Comparison of ENCODE assay signal across 27 cellular contexts in genomic region chr16:56697456-56698155, GRCh38. TPM values are rescaled to one million over a fixed set of nuclear protein-coding genes. Genes with fewer than 3 reads are reported as not detected.
DNase-seq lines count a peak whose midpoint lies in the region; ATAC-seq, FAIRE-seq and TF ChIP-seq lines count a peak whose summit lies in the region.
"Had no signal": no experiment of that assay in that cellular context is flagged by ENCODE, and none has a peak within 500 bp of the region (broad histone marks: within the 10 kb centered on the region; RNA-seq: fewer than 3 reads in every experiment).

No MANE protein-coding gene starts in this region.

- H3K9me3 Mint-ChIP-seq in endodermal cell = peaks cover 13% of the 10 kb centered on the region

- no peaks in the 10 kb centered on the region for H3K9me3 ChIP-seq in HepG2 (ENCODE audit: low read length)
- no peaks in the 10 kb centered on the region for H3K9me3 ChIP-seq in right lobe of liver
- H3K9me3 ChIP-seq in endodermal cell (ENCODE audit: control insufficient read depth, low read length) = peaks cover 10% of the 10 kb centered on the region
- no peaks in the 10 kb centered on the region for H3K9me3 ChIP-seq in small intestine (ENCODE audit: control insufficient read depth, low read depth)
- H3K9me3 ChIP-seq: BE2C had no signal

- H3K4me3 ChIP-seq in HepG2 (replicated peaks in 1 of 3; ENCODE audit: insufficient read depth in 1 of 3, low read depth in 2 of 3, low read length in 3 of 3) (no peak overlapping the region), right lobe of liver (no peak overlapping the region), endodermal cell (ENCODE audit: low read length) (no peak overlapping the region), small intestine (ENCODE audit: low read depth in 1 of 2, low read length in 2 of 2) (no peak overlapping the region)
- H3K4me3 ChIP-seq: A549; BLaER1 treated with 17β-estradiol and CSF1 and Interleukin-3, amounts not matched to agents 10 nM and 100 nM had no signal

- no peak overlapping the region for H3K27ac Mint-ChIP-seq in endodermal cell
- H3K27ac Mint-ChIP-seq: CD14-positive monocyte had no signal

- no peaks in the 10 kb centered on the region for H3K79me2 ChIP-seq in HepG2 (ENCODE audit: insufficient read depth, low read length)

- TF ChIP-seq POLR2A in HepG2 (IDR thresholded peaks at IDR 0.05; ENCODE audit: insufficient read depth in 1 of 2, low read depth in 2 of 2, low read length in 2 of 2) (no peak), right lobe of liver (IDR thresholded peaks at IDR 0.05) (no peak)

- BruUV-seq in HepG2 (replicated peaks; lab: Mats Ljungman, UMichigan) = no TSS peak

- TF ChIP-seq EP300 in HepG2 (IDR thresholded peaks at IDR 0.05; ENCODE audit: low read depth in 2 of 2, low read length in 2 of 2) (no peak), HepG2 (CRISPR knock-in tag; IDR thresholded peaks at IDR 0.05; ENCODE audit: borderline replicate concordance) (no peak)

- no peaks in the 10 kb centered on the region for H3K36me3 Mint-ChIP-seq in endodermal cell (ENCODE audit: low read depth)
- H3K36me3 Mint-ChIP-seq: CD14-positive monocyte; CD4-positive, alpha-beta memory T cell had no signal

- POLR2A ChIA-PET in HepG2 (lab: Yijun Ruan, JAX) = no interaction called here

- FAIRE-seq in HepG2 (lab: Jason Lieb, UNC) (no peak), small intestine (lab: Jason Lieb, UNC) (no peak)
- FAIRE-seq: A549, GM12891, GM18507, H1 had no signal

- intact Hi-C loops in HepG2 (cut with micrococcal nuclease; ENCODE audit: unreplicated experiment) (loop anchor here (5.0 kb wide), 1 partner anchor 590 kb away; no protein-coding TSS in a partner anchor), right lobe of liver (cut with DNase I) (loop anchor here in 1 of 2 donors (10.0 kb wide), 1 partner anchor 93 kb away; the partner anchor contains the start of gene MT2A), posterior vena cava (cut with DNase I) (loop anchor here in 1 of 2 donors (10.0 kb wide), 1 partner anchor 113 kb away; the partner anchor contains the start of gene MT3)

- peaks cover 3% of the 10 kb centered on the region for H3K27me3 Mint-ChIP-seq in endodermal cell (ENCODE audit: insufficient read depth)
- H3K27me3 Mint-ChIP-seq: CD4-positive, alpha-beta memory T cell had no signal

- in situ Hi-C loops in HepG2 (cut with HindIII; ENCODE audit: extremely low pct_ligation_motif_present, low pct_unique_long_range_greater_than_20kb) = no loop called here

- 23% methylated on average over 4 of the region's 5 CpGs for WGBS in HepG2 (ENCODE audit: low lambda C conversion rate)
- WGBS in right lobe of liver (ENCODE audit: insufficient coverage, low coverage, low lambda C conversion rate, missing lambda C conversion rate) = 100% methylated on average over 1 of the region's 5 CpGs
- 91 to 95% methylated on average over 5 of the region's 5 CpGs for WGBS in endodermal cell (ENCODE audit: insufficient coverage in 1 of 2, insufficient read length in 1 of 2), 2 experiments
- 90 to 91% (median 91%) methylated on average over 5 of the region's 5 CpGs for WGBS in small intestine, 3 donors

- H3K4me1 ChIP-seq in HepG2 (ENCODE audit: insufficient read depth, low read length) (peaks cover 6% of the 10 kb centered on the region; the same call in 1 of the 2 replicates), right lobe of liver (no peaks in the 10 kb centered on the region), endodermal cell (ENCODE audit: control insufficient read depth, insufficient read depth, low read length) (no peaks in the 10 kb centered on the region), small intestine (ENCODE audit: control insufficient read depth in 2 of 2, insufficient read depth in 1 of 2, low read depth in 1 of 2, low read length in 1 of 2) (no peaks in the 10 kb centered on the region)
- H3K4me1 ChIP-seq: BE2C had no signal

- ATAC-seq in HepG2 (no peak), right lobe of liver (no peak), GM21576 (IDR thresholded peaks at IDR 0.05; ENCODE audit: unreplicated experiment) (no peak)
- ATAC-seq: A549 had no signal

- H2AFZ ChIP-seq in HepG2 (ENCODE audit: low read length) = no peak overlapping the region

- no peak overlapping the region for H3K27ac ChIP-seq in HepG2 (ENCODE audit: extremely low read length, insufficient read depth, low read length)
- H3K27ac ChIP-seq in right lobe of liver = no peak overlapping the region
- no peak overlapping the region for H3K27ac ChIP-seq in endodermal cell (ENCODE audit: low read depth, low read length)
- no peak overlapping the region for H3K27ac ChIP-seq in small intestine (ENCODE audit: low read depth in 1 of 2, low read length in 1 of 2)
- H3K27ac ChIP-seq: A549; BLaER1 treated with 17β-estradiol and CSF1 and Interleukin-3, amounts not matched to agents 10 nM and 100 nM had no signal

- no peaks in the 10 kb centered on the region for H4K20me1 ChIP-seq in HepG2 (ENCODE audit: insufficient read depth, low read length)
- H4K20me1 ChIP-seq: BLaER1 treated with 17β-estradiol and CSF1 and Interleukin-3, amounts not matched to agents 10 nM and 100 nM had no signal

- DNase-seq in HepG2 (ENCODE audit: low spot score) (no peak), right lobe of liver (no peak), endodermal cell (peak; percentile 20), posterior vena cava (ENCODE audit: low spot score) (peak; percentile 62), small intestine (no peak)
- no peak for DNase-seq in stimulated activated naive CD4-positive, alpha-beta T cell (lab: John Stamatoyannopoulos, UW)
- DNase-seq: 8988T; ACHN; AML-193; BE2C; Calu3; CD4-positive, alpha-beta memory T cell; COR-L47; DMS53; DMS79 treated with DMSO at 0.1 percent for 48 hours; GF-D8; H7; HCEC 1CT had no signal

- TF ChIP-seq CTCF in HepG2 (CRISPR knock-in tag; IDR thresholded peaks at IDR 0.05) (no peak), right lobe of liver (IDR thresholded peaks at IDR 0.05) (no peak), endodermal cell (conservative IDR thresholded peaks at IDR 0.05) (no peak)

- TF ChIP-seq RAD21 in HepG2 (CRISPR knock-in tag; IDR thresholded peaks at IDR 0.05) = no peak

- no peaks in the 10 kb centered on the region for H3K4me1 Mint-ChIP-seq in endodermal cell

- H3K4me3 Mint-ChIP-seq in endodermal cell = no peak overlapping the region
- H3K4me3 Mint-ChIP-seq: CD14-positive monocyte had no signal

- no peak overlapping the region for H3K9ac ChIP-seq in HepG2 (ENCODE audit: insufficient read depth, low read depth, low read length)
- H3K9ac ChIP-seq in endodermal cell (ENCODE audit: extremely low read depth, low read length, poor library complexity, severe bottlenecking) = no peak overlapping the region
- H3K9ac ChIP-seq: BLaER1 treated with 17β-estradiol and CSF1 and Interleukin-3, amounts not matched to agents 10 nM and 100 nM had no signal

- H3K36me3 ChIP-seq in HepG2 (replicated peaks in 1 of 2; ENCODE audit: control insufficient read depth in 1 of 2, insufficient read depth in 2 of 2, low read length in 2 of 2) (no peaks in the 10 kb centered on the region), right lobe of liver (no peaks in the 10 kb centered on the region), endodermal cell (ENCODE audit: control insufficient read depth, insufficient read depth, low read length) (no peaks in the 10 kb centered on the region), small intestine (ENCODE audit: control insufficient read depth in 2 of 2, insufficient read depth in 2 of 2, low read length in 2 of 2) (no peaks in the 10 kb centered on the region)
- H3K36me3 ChIP-seq: BE2C; BLaER1 treated with 17β-estradiol and CSF1 and Interleukin-3, amounts not matched to agents 10 nM and 100 nM had no signal

- CTCF ChIA-PET in HepG2 (lab: Yijun Ruan, JAX; ENCODE audit: low intra/inter-chr PET ratio, low total read pairs) = no interaction called here

- H3K27me3 ChIP-seq in HepG2 (ENCODE audit: control insufficient read depth in 1 of 2, insufficient read depth in 2 of 2, low read length in 2 of 2) (0 out of 5 replicates have a peak, but pooled peaks cover 0 to 6% of the 10 kb centered on the region in 2 experiments), right lobe of liver (no peaks in the 10 kb centered on the region), endodermal cell (ENCODE audit: control insufficient read depth, insufficient read depth, low read length, poor library complexity, severe bottlenecking) (no peaks in the 10 kb centered on the region), small intestine (ENCODE audit: control insufficient read depth in 2 of 2, insufficient read depth in 2 of 2, low read length in 2 of 2) (no peaks in the 10 kb centered on the region)
- H3K27me3 ChIP-seq: BE2C; BLaER1 treated with 17β-estradiol and CSF1 and Interleukin-3, amounts not matched to agents 10 nM and 100 nM had no signal

- H3K4me2 ChIP-seq in HepG2 (ENCODE audit: low read depth, low read length) = no peak overlapping the region
- H3K4me2 ChIP-seq: A549; BLaER1 treated with 17β-estradiol and CSF1 and Interleukin-3, amounts not matched to agents 10 nM and 100 nM had no signal

RNA-seq across cellular contexts. Expression of gene MT1X, which starts 15.3 kb away (rescaled TPM):
- total RNA-seq in HepG2 (2016; rRNA removed; fragmentation: Illumina TruSeq; extraction: Trizol) = 288 and 327 TPM in 2 replicates
- total RNA-seq in HepG2 (2016; cell fraction: cytosol; rRNA removed; fragmentation: Illumina TruSeq; extraction: Trizol; ENCODE audit: low read depth) = 73.9 and 100 TPM in 2 replicates
- total RNA-seq in HepG2 (2016; cell fraction: insoluble cytoplasmic fraction; rRNA removed; fragmentation: Illumina TruSeq; extraction: Trizol) = 257 and 313 TPM in 2 replicates
- total RNA-seq in HepG2 (2016; cell fraction: membrane; rRNA removed; fragmentation: Illumina TruSeq; extraction: Trizol) = 97.1 and 117 TPM in 2 replicates
- 90.2 and 125 TPM in 2 replicates for total RNA-seq in HepG2 (2016; cell fraction: nucleus; rRNA removed; fragmentation: Illumina TruSeq; extraction: Trizol)
- polyA plus RNA-seq in HepG2 (2011; rRNA removed) = 9.8 and 19.7 TPM in 2 replicates
- polyA plus RNA-seq in HepG2 (2011; cell fraction: cytosol; rRNA removed) = 45.2 and 131 TPM in 2 replicates
- 13.2 and 26.8 TPM in 2 replicates for polyA plus RNA-seq in HepG2 (2011; cell fraction: nucleus; rRNA removed)
- 19.2 and 23.8 TPM in 2 replicates for polyA plus RNA-seq in HepG2 (2012)
- polyA plus RNA-seq in HepG2 (2016; cell fraction: cytosol; fragmentation: Illumina TruSeq; extraction: Trizol; ENCODE audit: low read depth) = 63.5 and 83.4 TPM in 2 replicates
- 331 and 345 TPM in 2 replicates for polyA plus RNA-seq in HepG2 (2016; cell fraction: insoluble cytoplasmic fraction; fragmentation: Illumina TruSeq; extraction: Trizol; ENCODE audit: low read depth)
- polyA plus RNA-seq in HepG2 (2016; cell fraction: membrane; fragmentation: Illumina TruSeq; extraction: Trizol; ENCODE audit: low read depth) = 110 and 112 TPM in 2 replicates
- 198 and 202 TPM in 2 replicates for polyA plus RNA-seq in HepG2 (2016; cell fraction: nucleus; fragmentation: Illumina TruSeq; extraction: Trizol; ENCODE audit: insufficient read depth, low read depth)
- 60.6 and 119 TPM in 2 replicates for polyA minus RNA-seq in HepG2 (2011; rRNA and poly(A)+ RNA removed; ENCODE audit: low replicate concordance)
- 14.0 and 19.4 TPM in 2 replicates for polyA minus RNA-seq in HepG2 (2011; cell fraction: cytosol; rRNA and poly(A)+ RNA removed)
- 6.5 and 8.1 TPM in 2 replicates for polyA minus RNA-seq in HepG2 (2011; cell fraction: nucleus; rRNA and poly(A)+ RNA removed)
- 1,000 to 10,000 TPM in 4 of 6 experiments, 100 to 1,000 TPM in 2; 808 to 2,440 (median 1,620) TPM for total RNA-seq in right lobe of liver
- total RNA-seq in endodermal cell = 1 to 10 TPM; 1.5 to 8.8 TPM
- 25.0 TPM for polyA plus RNA-seq in endodermal cell (2013, experiment 1 of 2)
- 13.0 TPM for polyA plus RNA-seq in endodermal cell (2013, experiment 2 of 2)
- total RNA-seq in posterior vena cava = 100 to 1,000 TPM; 459 to 753 TPM
- 100 to 1,000 TPM in 2 of 3 donors, 10 to 100 TPM in 1; 93.7 to 776 (median 137) TPM for polyA plus RNA-seq in small intestine
- total RNA-seq: G401 had no signal

RNA-seq across cellular contexts. Expression of gene MT1H, which starts 28.0 kb away (rescaled TPM):
- total RNA-seq in HepG2 (2016; rRNA removed; fragmentation: Illumina TruSeq; extraction: Trizol) (0.60 TPM in 1 of 2 replicates, not detected in the other), right lobe of liver (1,000 to 10,000 TPM in 2 of 6 experiments, 100 to 1,000 TPM in 2, under 1 TPM in 1, not detected in 1; 0.74 to 1,258 (median 358) TPM), endodermal cell (1 to 10 TPM in 1 of 2 donors, not detected in 1; 1.6 TPM), posterior vena cava (1 to 10 TPM in 1 of 2 donors, not detected in 1; 2.0 TPM)
- not detected in 2 replicates for total RNA-seq in HepG2 (2016; cell fraction: cytosol; rRNA removed; fragmentation: Illumina TruSeq; extraction: Trizol; ENCODE audit: low read depth)
- total RNA-seq in HepG2 (2016; cell fraction: insoluble cytoplasmic fraction; rRNA removed; fragmentation: Illumina TruSeq; extraction: Trizol) = not detected in 2 replicates
- not detected in 2 replicates for total RNA-seq in HepG2 (2016; cell fraction: membrane; rRNA removed; fragmentation: Illumina TruSeq; extraction: Trizol)
- 0.65 TPM in 1 of 2 replicates, not detected in the other for total RNA-seq in HepG2 (2016; cell fraction: nucleus; rRNA removed; fragmentation: Illumina TruSeq; extraction: Trizol)
- polyA plus RNA-seq in HepG2 (2011; rRNA removed) (not detected in 2 replicates), small intestine (10 to 100 TPM in 2 of 3 donors, 1 to 10 TPM in 1; 3.6 to 73.8 (median 51.9) TPM)
- polyA plus RNA-seq in HepG2 (2011; cell fraction: cytosol; rRNA removed) = not detected in 2 replicates
- polyA plus RNA-seq in HepG2 (2011; cell fraction: nucleus; rRNA removed) = not detected in 2 replicates
- not detected in 2 replicates for polyA plus RNA-seq in HepG2 (2012)
- 0.37 TPM in 1 of 2 replicates, not detected in the other for polyA plus RNA-seq in HepG2 (2016; cell fraction: cytosol; fragmentation: Illumina TruSeq; extraction: Trizol; ENCODE audit: low read depth)
- 1.2 TPM in 1 of 2 replicates, not detected in the other for polyA plus RNA-seq in HepG2 (2016; cell fraction: insoluble cytoplasmic fraction; fragmentation: Illumina TruSeq; extraction: Trizol; ENCODE audit: low read depth)
- not detected in 2 replicates for polyA plus RNA-seq in HepG2 (2016; cell fraction: membrane; fragmentation: Illumina TruSeq; extraction: Trizol; ENCODE audit: low read depth)
- 2.4 TPM in 1 of 2 replicates, not detected in the other for polyA plus RNA-seq in HepG2 (2016; cell fraction: nucleus; fragmentation: Illumina TruSeq; extraction: Trizol; ENCODE audit: insufficient read depth, low read depth)
- not detected in 2 replicates for polyA minus RNA-seq in HepG2 (2011; rRNA and poly(A)+ RNA removed; ENCODE audit: low replicate concordance)
- polyA minus RNA-seq in HepG2 (2011; cell fraction: cytosol; rRNA and poly(A)+ RNA removed) = not detected in 2 replicates
- polyA minus RNA-seq in HepG2 (2011; cell fraction: nucleus; rRNA and poly(A)+ RNA removed) = not detected in 2 replicates
- 3.5 TPM for polyA plus RNA-seq in endodermal cell (2013, experiment 1 of 2)
- polyA plus RNA-seq in endodermal cell (2013, experiment 2 of 2) = not detected
- total RNA-seq: Calu3, Daoy, G401 had no signal
- polyA plus RNA-seq: A549; CD4-positive, alpha-beta memory T cell had no signal

RNA-seq across cellular contexts. Expression of gene MT1G, which starts 29.7 kb away (rescaled TPM):
- total RNA-seq in HepG2 (2016; rRNA removed; fragmentation: Illumina TruSeq; extraction: Trizol) = 377 and 511 TPM in 2 replicates
- total RNA-seq in HepG2 (2016; cell fraction: cytosol; rRNA removed; fragmentation: Illumina TruSeq; extraction: Trizol; ENCODE audit: low read depth) = 81.8 and 119 TPM in 2 replicates
- total RNA-seq in HepG2 (2016; cell fraction: insoluble cytoplasmic fraction; rRNA removed; fragmentation: Illumina TruSeq; extraction: Trizol) = 362 and 548 TPM in 2 replicates
- total RNA-seq in HepG2 (2016; cell fraction: membrane; rRNA removed; fragmentation: Illumina TruSeq; extraction: Trizol) = 191 and 213 TPM in 2 replicates
- 142 and 170 TPM in 2 replicates for total RNA-seq in HepG2 (2016; cell fraction: nucleus; rRNA removed; fragmentation: Illumina TruSeq; extraction: Trizol)
- 1.1 and 3.6 TPM in 2 replicates for polyA plus RNA-seq in HepG2 (2011; rRNA removed)
- polyA plus RNA-seq in HepG2 (2011; cell fraction: cytosol; rRNA removed) = 1.00 and 10.2 TPM in 2 replicates
- polyA plus RNA-seq in HepG2 (2011; cell fraction: nucleus; rRNA removed) = 2.0 and 3.1 TPM in 2 replicates
- 11.3 and 12.1 TPM in 2 replicates for polyA plus RNA-seq in HepG2 (2012)
- polyA plus RNA-seq in HepG2 (2016; cell fraction: cytosol; fragmentation: Illumina TruSeq; extraction: Trizol; ENCODE audit: low read depth) = 179 and 216 TPM in 2 replicates
- 943 and 977 TPM in 2 replicates for polyA plus RNA-seq in HepG2 (2016; cell fraction: insoluble cytoplasmic fraction; fragmentation: Illumina TruSeq; extraction: Trizol; ENCODE audit: low read depth)
- polyA plus RNA-seq in HepG2 (2016; cell fraction: membrane; fragmentation: Illumina TruSeq; extraction: Trizol; ENCODE audit: low read depth) = 335 and 361 TPM in 2 replicates
- 454 and 473 TPM in 2 replicates for polyA plus RNA-seq in HepG2 (2016; cell fraction: nucleus; fragmentation: Illumina TruSeq; extraction: Trizol; ENCODE audit: insufficient read depth, low read depth)
- 4.1 TPM in 1 of 2 replicates, not detected in the other for polyA minus RNA-seq in HepG2 (2011; rRNA and poly(A)+ RNA removed; ENCODE audit: low replicate concordance)
- 2.0 TPM in 1 of 2 replicates, not detected in the other for polyA minus RNA-seq in HepG2 (2011; cell fraction: cytosol; rRNA and poly(A)+ RNA removed)
- not detected in 2 replicates for polyA minus RNA-seq in HepG2 (2011; cell fraction: nucleus; rRNA and poly(A)+ RNA removed)
- 1,000 to 10,000 TPM in 4 of 6 experiments, 100 to 1,000 TPM in 2; 490 to 8,056 (median 1,365) TPM for total RNA-seq in right lobe of liver
- total RNA-seq in endodermal cell = 1 to 10 TPM in 1 of 2 donors, not detected in 1; 7.8 TPM
- 10.4 TPM for polyA plus RNA-seq in endodermal cell (2013, experiment 1 of 2)
- 1.6 TPM for polyA plus RNA-seq in endodermal cell (2013, experiment 2 of 2)
- total RNA-seq in posterior vena cava = 10 to 100 TPM; 14.0 to 26.7 TPM
- 100 to 1,000 TPM; 193 to 428 (median 257) TPM for polyA plus RNA-seq in small intestine
- total RNA-seq: Calu3; CD4-positive, alpha-beta memory T cell; G401 had no signal
- polyA plus RNA-seq: A549 had no signal

RNA-seq across cellular contexts. Expression of gene NUP93, which starts 32.3 kb away (rescaled TPM):
- total RNA-seq in HepG2 (2016; rRNA removed; fragmentation: Illumina TruSeq; extraction: Trizol) (140 and 192 TPM in 2 replicates), right lobe of liver (10 to 100 TPM in 4 of 6 experiments, 1 to 10 TPM in 2; 8.3 to 17.0 (median 12.8) TPM), endodermal cell (100 to 1,000 TPM; 146 to 149 TPM), posterior vena cava (10 to 100 TPM; 42.8 to 54.7 TPM)
- total RNA-seq in HepG2 (2016; cell fraction: cytosol; rRNA removed; fragmentation: Illumina TruSeq; extraction: Trizol; ENCODE audit: low read depth) = 26.3 and 31.0 TPM in 2 replicates
- 144 and 197 TPM in 2 replicates for total RNA-seq in HepG2 (2016; cell fraction: insoluble cytoplasmic fraction; rRNA removed; fragmentation: Illumina TruSeq; extraction: Trizol)
- total RNA-seq in HepG2 (2016; cell fraction: membrane; rRNA removed; fragmentation: Illumina TruSeq; extraction: Trizol) = 41.3 and 54.1 TPM in 2 replicates
- total RNA-seq in HepG2 (2016; cell fraction: nucleus; rRNA removed; fragmentation: Illumina TruSeq; extraction: Trizol) = 83.7 and 88.0 TPM in 2 replicates
- polyA plus RNA-seq in HepG2 (2011; rRNA removed) (50.1 and 58.5 TPM in 2 replicates), small intestine (10 to 100 TPM; 14.1 to 32.1 (median 16.8) TPM)
- 39.7 and 48.2 TPM in 2 replicates for polyA plus RNA-seq in HepG2 (2011; cell fraction: cytosol; rRNA removed)
- polyA plus RNA-seq in HepG2 (2011; cell fraction: nucleus; rRNA removed) = 68.9 and 73.2 TPM in 2 replicates
- polyA plus RNA-seq in HepG2 (2012) = 61.3 and 62.5 TPM in 2 replicates
- polyA plus RNA-seq in HepG2 (2016; cell fraction: cytosol; fragmentation: Illumina TruSeq; extraction: Trizol; ENCODE audit: low read depth) = 13.7 and 15.4 TPM in 2 replicates
- polyA plus RNA-seq in HepG2 (2016; cell fraction: insoluble cytoplasmic fraction; fragmentation: Illumina TruSeq; extraction: Trizol; ENCODE audit: low read depth) = 127 and 140 TPM in 2 replicates
- 22.4 and 22.7 TPM in 2 replicates for polyA plus RNA-seq in HepG2 (2016; cell fraction: membrane; fragmentation: Illumina TruSeq; extraction: Trizol; ENCODE audit: low read depth)
- 109 and 116 TPM in 2 replicates for polyA plus RNA-seq in HepG2 (2016; cell fraction: nucleus; fragmentation: Illumina TruSeq; extraction: Trizol; ENCODE audit: insufficient read depth, low read depth)
- polyA minus RNA-seq in HepG2 (2011; rRNA and poly(A)+ RNA removed; ENCODE audit: low replicate concordance) = 130 and 202 TPM in 2 replicates
- 51.7 and 53.7 TPM in 2 replicates for polyA minus RNA-seq in HepG2 (2011; cell fraction: cytosol; rRNA and poly(A)+ RNA removed)
- 49.1 and 65.1 TPM in 2 replicates for polyA minus RNA-seq in HepG2 (2011; cell fraction: nucleus; rRNA and poly(A)+ RNA removed)
- polyA plus RNA-seq in endodermal cell (2013, experiment 1 of 2) = 110 TPM
- 101 TPM for polyA plus RNA-seq in endodermal cell (2013, experiment 2 of 2)

RNA-seq across cellular contexts. Expression of gene MT1F, which starts 39.8 kb away (rescaled TPM):
- total RNA-seq in HepG2 (2016; rRNA removed; fragmentation: Illumina TruSeq; extraction: Trizol) (169 and 211 TPM in 2 replicates), right lobe of liver (100 to 1,000 TPM in 4 of 6 experiments, 10 to 100 TPM in 2; 10.1 to 934 (median 197) TPM), endodermal cell (1 to 10 TPM in 1 of 2 donors, not detected in 1; 3.4 TPM), posterior vena cava (10 to 100 TPM in 1 of 2 donors, 1 to 10 TPM in 1; 9.1 to 10.6 TPM)
- total RNA-seq in HepG2 (2016; cell fraction: cytosol; rRNA removed; fragmentation: Illumina TruSeq; extraction: Trizol; ENCODE audit: low read depth) = 74.8 and 116 TPM in 2 replicates
- 152 and 218 TPM in 2 replicates for total RNA-seq in HepG2 (2016; cell fraction: insoluble cytoplasmic fraction; rRNA removed; fragmentation: Illumina TruSeq; extraction: Trizol)
- total RNA-seq in HepG2 (2016; cell fraction: membrane; rRNA removed; fragmentation: Illumina TruSeq; extraction: Trizol) = 102 and 129 TPM in 2 replicates
- total RNA-seq in HepG2 (2016; cell fraction: nucleus; rRNA removed; fragmentation: Illumina TruSeq; extraction: Trizol) = 74.7 and 86.2 TPM in 2 replicates
- polyA plus RNA-seq in HepG2 (2011; rRNA removed) (1.2 and 1.9 TPM in 2 replicates), small intestine (10 to 100 TPM; 13.4 to 38.0 (median 20.3) TPM)
- polyA plus RNA-seq in HepG2 (2011; cell fraction: cytosol; rRNA removed) = 0.65 and 3.2 TPM in 2 replicates
- polyA plus RNA-seq in HepG2 (2011; cell fraction: nucleus; rRNA removed) = 0.74 and 1.2 TPM in 2 replicates
- 7.4 and 10.6 TPM in 2 replicates for polyA plus RNA-seq in HepG2 (2012)
- 118 and 166 TPM in 2 replicates for polyA plus RNA-seq in HepG2 (2016; cell fraction: cytosol; fragmentation: Illumina TruSeq; extraction: Trizol; ENCODE audit: low read depth)
- 244 and 275 TPM in 2 replicates for polyA plus RNA-seq in HepG2 (2016; cell fraction: insoluble cytoplasmic fraction; fragmentation: Illumina TruSeq; extraction: Trizol; ENCODE audit: low read depth)
- polyA plus RNA-seq in HepG2 (2016; cell fraction: membrane; fragmentation: Illumina TruSeq; extraction: Trizol; ENCODE audit: low read depth) = 146 and 151 TPM in 2 replicates
- 115 and 132 TPM in 2 replicates for polyA plus RNA-seq in HepG2 (2016; cell fraction: nucleus; fragmentation: Illumina TruSeq; extraction: Trizol; ENCODE audit: insufficient read depth, low read depth)
- polyA minus RNA-seq in HepG2 (2011; rRNA and poly(A)+ RNA removed; ENCODE audit: low replicate concordance) = 0.28 and 5.1 TPM in 2 replicates
- 1.3 and 2.2 TPM in 2 replicates for polyA minus RNA-seq in HepG2 (2011; cell fraction: cytosol; rRNA and poly(A)+ RNA removed)
- 0.64 TPM in 1 of 2 replicates, not detected in the other for polyA minus RNA-seq in HepG2 (2011; cell fraction: nucleus; rRNA and poly(A)+ RNA removed)
- 3.5 TPM for polyA plus RNA-seq in endodermal cell (2013, experiment 1 of 2)
- polyA plus RNA-seq in endodermal cell (2013, experiment 2 of 2) = 2.2 TPM
- total RNA-seq: G401 had no signal

Comparison
In these comparisons a context has a peak if more than half of its experiments do, and no peak if none do; other contexts are left out.
1. DNase-seq: peak in endodermal cell (single experiment) and posterior vena cava (single experiment); none in HepG2 (single experiment), right lobe of liver (0 of 3), stimulated activated naive CD4-positive, alpha-beta T cell (0 of 6) and small intestine (single experiment).
2. RNA of gene MT1X, which starts 15.3 kb away (total RNA-seq): 808 to 2,440 TPM in right lobe of liver, 459 to 753 TPM in posterior vena cava and 73.9 to 327 TPM in HepG2; 1.5 to 8.8 TPM in endodermal cell; every median in the first group is over 4 times any median in the second.